In the genomic region with DNA sequence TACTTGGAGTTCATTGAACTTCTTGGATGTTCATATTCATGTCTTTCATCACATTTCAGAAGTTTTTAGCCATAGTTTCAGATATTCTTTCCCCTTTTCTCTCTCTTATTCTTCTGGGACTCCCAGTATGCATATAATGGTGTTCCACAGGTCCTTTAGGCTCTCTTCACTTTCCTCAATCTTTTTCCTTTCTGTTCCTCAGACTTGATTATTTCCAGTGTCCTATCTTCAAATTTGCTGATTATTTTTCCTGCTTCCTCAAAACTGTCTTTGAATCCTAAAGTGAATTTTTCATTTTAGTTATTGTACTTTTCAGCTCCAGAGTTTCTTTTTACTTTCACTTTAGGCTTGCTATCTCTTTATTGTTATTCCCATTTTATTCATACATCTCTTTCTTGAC, we compare ENCODE assay signal across 1 cellular context.
TF ChIP-seq lines count a peak whose summit lies in the region.

No MANE protein-coding gene starts in this region.

TF ChIP-seq in endothelial cell of umbilical vein, 7 proteins besides CTCF, POLR2A, EP300 and RAD21:
- no peak for TF ChIP-seq JUN (IDR thresholded peaks at IDR 0.05; ENCODE audit: borderline replicate concordance, insufficient read depth, insufficient read length, low read depth)
- TF ChIP-seq POLR2AphosphoS5 (IDR thresholded peaks at IDR 0.05; ENCODE audit: insufficient read depth, low read depth, low read length), result no peak
- no peak for TF ChIP-seq GATA2 (IDR thresholded peaks at IDR 0.05; ENCODE audit: insufficient read depth, insufficient read length, low read depth, low read length)
- TF ChIP-seq FOS (IDR thresholded peaks at IDR 0.05; ENCODE audit: borderline replicate concordance, insufficient read depth, low read length), result no peak
- no peak for TF ChIP-seq EZH2 (IDR thresholded peaks at IDR 0.05; ENCODE audit: borderline replicate concordance, low read depth, low read length, severe bottlenecking)
- no peak for TF ChIP-seq MYC (IDR thresholded peaks at IDR 0.05; ENCODE audit: low read depth, low read length)
- TF ChIP-seq, protein P1, sequence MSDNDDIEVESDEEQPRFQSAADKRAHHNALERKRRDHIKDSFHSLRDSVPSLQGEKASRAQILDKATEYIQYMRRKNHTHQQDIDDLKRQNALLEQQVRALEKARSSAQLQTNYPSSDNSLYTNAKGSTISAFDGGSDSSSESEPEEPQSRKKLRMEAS (IDR thresholded peaks at IDR 0.05; ENCODE audit: insufficient read depth, insufficient read length), result no peak
